Comparison of ENCODE assay signal across 8 cellular contexts in the genomic region with DNA sequence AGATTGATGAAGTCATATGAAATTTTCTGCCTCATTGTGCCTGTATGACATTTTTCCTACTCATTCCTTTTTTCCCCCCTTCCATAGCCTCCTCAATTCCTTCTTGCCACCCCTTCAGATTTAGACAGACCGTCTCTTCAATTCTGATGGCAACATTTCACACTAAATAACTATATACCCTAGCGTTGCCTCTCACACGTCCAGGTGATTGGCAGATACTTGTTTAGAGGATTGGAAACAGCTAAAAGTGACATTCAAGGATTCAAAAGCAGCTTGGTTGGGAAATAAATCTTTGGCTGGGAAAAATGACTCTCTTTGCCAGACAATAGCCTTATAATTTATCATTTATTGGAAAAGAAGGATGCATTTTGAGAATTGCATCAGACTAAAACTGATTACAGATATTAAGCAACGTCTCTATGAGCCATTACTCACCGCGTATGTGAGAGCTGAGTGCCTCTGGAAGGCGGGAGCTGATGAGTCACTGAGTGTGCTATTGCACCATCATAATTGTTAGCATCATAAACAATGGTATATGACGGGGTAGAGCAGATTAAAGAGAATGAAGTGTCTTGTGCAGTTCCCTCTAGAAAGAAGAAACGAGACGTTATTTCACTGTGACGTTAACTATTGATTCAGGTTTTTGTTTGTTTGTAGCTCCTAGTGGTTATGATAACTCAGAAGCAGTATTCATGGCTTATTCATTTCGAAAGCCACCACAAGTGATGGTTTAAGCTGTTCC.
DNase-seq lines count a peak whose midpoint lies in the region; ATAC-seq, FAIRE-seq and TF ChIP-seq lines count a peak whose summit lies in the region.

No MANE protein-coding gene starts in this region.

- H3K27ac ChIP-seq in A549 = peak overlapping the region; percentile 77 to 86

- no peaks in the 10 kb centered on the region for H3K36me3 Mint-ChIP-seq in activated naive CD4-positive, alpha-beta T cell treated with anti-CD3 and anti-CD28 coated beads, Interleukin-2, amount 10 ng/mL, durations not matched to agents 7 days and 5 days

- TF ChIP-seq CTCF in A549 (IDR thresholded peaks at IDR 0.05) = no peak

- peak in 1 of 2 experiments; percentile 65; a peak in 3 of 5 replicates for TF ChIP-seq EP300 in A549 (IDR thresholded peaks at IDR 0.05)

- H3K4me3 ChIP-seq in A549 = 0 out of 3 replicates have a peak overlapping the region, but pooled peaks have one; percentile 12

- H3K4me3 Mint-ChIP-seq in activated naive CD4-positive, alpha-beta T cell treated with anti-CD3 and anti-CD28 coated beads, Interleukin-2, amount 10 ng/mL, durations not matched to agents 7 days and 5 days = no peak overlapping the region

- TF ChIP-seq POLR2A in A549 (IDR thresholded peaks at IDR 0.05; ENCODE audit: low read length) = no peak

- no peaks in the 10 kb centered on the region for H3K9me3 Mint-ChIP-seq in activated naive CD4-positive, alpha-beta T cell treated with anti-CD3 and anti-CD28 coated beads, Interleukin-2, amount 10 ng/mL, durations not matched to agents 7 days and 5 days

- FAIRE-seq in A549 (lab: Jason Lieb, UNC) = peak; percentile 13

- TF ChIP-seq RAD21 in A549 (conservative IDR thresholded peaks at IDR 0.05 in 1 of 2, IDR thresholded peaks at IDR 0.05 in 1 of 2) = no peak

- H3K9me3 ChIP-seq in A549 = no peaks in the 10 kb centered on the region

- CTCF ChIA-PET in A549 (lab: Yijun Ruan, JAX) = no interaction called here
- CTCF ChIA-PET in activated naive CD4-positive, alpha-beta T cell treated with anti-CD3 and anti-CD28 coated beads, Interleukin-2, amount 10 ng/mL, durations not matched to agents 7 days and 5 days (lab: Charles Lee) = no interaction called here

- no peaks in the 10 kb centered on the region for H3K4me1 Mint-ChIP-seq in activated naive CD4-positive, alpha-beta T cell treated with anti-CD3 and anti-CD28 coated beads, Interleukin-2, amount 10 ng/mL, durations not matched to agents 7 days and 5 days

- ATAC-seq in A549 (peak; percentile 91 to 100), GM19467 (IDR thresholded peaks at IDR 0.05; ENCODE audit: unreplicated experiment) (no peak), GM18909 (IDR thresholded peaks at IDR 0.05; ENCODE audit: poor library complexity, unreplicated experiment) (no peak)

- POLR2A ChIA-PET in A549 (lab: Yijun Ruan, JAX) = no interaction called here

- H3K27ac Mint-ChIP-seq in activated naive CD4-positive, alpha-beta T cell treated with anti-CD3 and anti-CD28 coated beads, Interleukin-2, amount 10 ng/mL, durations not matched to agents 7 days and 5 days = no peak overlapping the region

- peaks cover 15% of the 10 kb centered on the region for H3K4me1 ChIP-seq in A549

- peak overlapping the region; percentile 69 for H3K4me2 ChIP-seq in A549

- 7% methylated on average over 12 of the region's 12 CpGs for WGBS in A549 (ENCODE audit: missing lambda C conversion rate)

- peak; percentile 66 to 81 for DNase-seq in A549 (ENCODE audit: low read depth in 1 of 2, low spot score in 1 of 2)
- DNase-seq in HCEC 1CT = peak; percentile 99
- DNase-seq in SIG-M5 (lab: John Stamatoyannopoulos, UW) = peak; percentile 89
- peak; percentile 44 for DNase-seq in foreskin melanocyte
- DNase-seq in activated naive CD4-positive, alpha-beta T cell treated with anti-CD3 and anti-CD28 coated beads, Interleukin-2, amount 10 ng/mL, durations not matched to agents 7 days and 5 days = no peak
- DNase-seq in ureter (ENCODE audit: low spot score) = no peak

- peaks cover 4% of the 10 kb centered on the region for H3K27me3 Mint-ChIP-seq in activated naive CD4-positive, alpha-beta T cell treated with anti-CD3 and anti-CD28 coated beads, Interleukin-2, amount 10 ng/mL, durations not matched to agents 7 days and 5 days

TF ChIP-seq in A549, 52 proteins besides CTCF, POLR2A, EP300 and RAD21:
- no peak for TF ChIP-seq CHD2 (IDR thresholded peaks at IDR 0.05; ENCODE audit: low read length, partially characterized antibody)
- no peak for TF ChIP-seq HOXB13 (CRISPR knock-in tag; IDR thresholded peaks at IDR 0.05; ENCODE audit: low read depth)
- TF ChIP-seq EHMT2 (IDR thresholded peaks at IDR 0.05; ENCODE audit: low read depth) = no peak
- TF ChIP-seq SMC3 (IDR thresholded peaks at IDR 0.05) = 0 out of 3 replicates have a peak, but pooled peaks have one; percentile 13
- TF ChIP-seq, protein P1, sequence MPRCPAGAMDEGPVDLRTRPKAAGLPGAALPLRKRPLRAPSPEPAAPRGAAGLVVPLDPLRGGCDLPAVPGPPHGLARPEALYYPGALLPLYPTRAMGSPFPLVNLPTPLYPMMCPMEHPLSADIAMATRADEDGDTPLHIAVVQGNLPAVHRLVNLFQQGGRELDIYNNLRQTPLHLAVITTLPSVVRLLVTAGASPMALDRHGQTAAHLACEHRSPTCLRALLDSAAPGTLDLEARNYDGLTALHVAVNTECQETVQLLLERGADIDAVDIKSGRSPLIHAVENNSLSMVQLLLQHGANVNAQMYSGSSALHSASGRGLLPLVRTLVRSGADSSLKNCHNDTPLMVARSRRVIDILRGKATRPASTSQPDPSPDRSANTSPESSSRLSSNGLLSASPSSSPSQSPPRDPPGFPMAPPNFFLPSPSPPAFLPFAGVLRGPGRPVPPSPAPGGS (IDR thresholded peaks at IDR 0.05) = peak; percentile 48; the same call in 1 of the 3 replicates
- peak; percentile 96 to 99 for TF ChIP-seq CEBPB (IDR thresholded peaks at IDR 0.05)
- TF ChIP-seq FOSL2 (IDR thresholded peaks at IDR 0.05) = peak; percentile 88
- TF ChIP-seq FOSL2 (CRISPR knock-in tag; IDR thresholded peaks at IDR 0.05) = peak; percentile 94
- TF ChIP-seq, protein P2, sequence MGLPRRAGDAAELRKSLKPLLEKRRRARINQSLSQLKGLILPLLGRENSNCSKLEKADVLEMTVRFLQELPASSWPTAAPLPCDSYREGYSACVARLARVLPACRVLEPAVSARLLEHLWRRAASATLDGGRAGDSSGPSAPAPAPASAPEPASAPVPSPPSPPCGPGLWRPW (IDR thresholded peaks at IDR 0.05) = peak; percentile 94
- TF ChIP-seq, protein P3, sequence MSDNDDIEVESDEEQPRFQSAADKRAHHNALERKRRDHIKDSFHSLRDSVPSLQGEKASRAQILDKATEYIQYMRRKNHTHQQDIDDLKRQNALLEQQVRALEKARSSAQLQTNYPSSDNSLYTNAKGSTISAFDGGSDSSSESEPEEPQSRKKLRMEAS (IDR thresholded peaks at IDR 0.05) = no peak
- peak; percentile 91 for TF ChIP-seq JUNB (IDR thresholded peaks at IDR 0.05)
- TF ChIP-seq, protein P4, sequence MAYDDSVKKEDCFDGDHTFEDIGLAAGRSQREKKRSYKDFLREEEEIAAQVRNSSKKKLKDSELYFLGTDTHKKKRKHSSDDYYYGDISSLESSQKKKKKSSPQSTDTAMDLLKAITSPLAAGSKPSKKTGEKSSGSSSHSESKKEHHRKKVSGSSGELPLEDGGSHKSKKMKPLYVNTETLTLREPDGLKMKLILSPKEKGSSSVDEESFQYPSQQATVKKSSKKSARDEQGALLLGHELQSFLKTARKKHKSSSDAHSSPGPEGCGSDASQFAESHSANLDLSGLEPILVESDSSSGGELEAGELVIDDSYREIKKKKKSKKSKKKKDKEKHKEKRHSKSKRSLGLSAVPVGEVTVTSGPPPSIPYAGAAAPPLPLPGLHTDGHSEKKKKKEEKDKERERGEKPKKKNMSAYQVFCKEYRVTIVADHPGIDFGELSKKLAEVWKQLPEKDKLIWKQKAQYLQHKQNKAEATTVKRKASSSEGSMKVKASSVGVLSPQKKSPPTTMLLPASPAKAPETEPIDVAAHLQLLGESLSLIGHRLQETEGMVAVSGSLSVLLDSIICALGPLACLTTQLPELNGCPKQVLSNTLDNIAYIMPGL (CRISPR knock-in tag; IDR thresholded peaks at IDR 0.05; ENCODE audit: borderline replicate concordance) = no peak
- TF ChIP-seq BHLHE40 (IDR thresholded peaks at IDR 0.05; ENCODE audit: low read depth, low read length) = no peak
- no peak for TF ChIP-seq HDAC2 (IDR thresholded peaks at IDR 0.05)
- TF ChIP-seq KDM5A (IDR thresholded peaks at IDR 0.05) = no peak
- TF ChIP-seq, protein P5, sequence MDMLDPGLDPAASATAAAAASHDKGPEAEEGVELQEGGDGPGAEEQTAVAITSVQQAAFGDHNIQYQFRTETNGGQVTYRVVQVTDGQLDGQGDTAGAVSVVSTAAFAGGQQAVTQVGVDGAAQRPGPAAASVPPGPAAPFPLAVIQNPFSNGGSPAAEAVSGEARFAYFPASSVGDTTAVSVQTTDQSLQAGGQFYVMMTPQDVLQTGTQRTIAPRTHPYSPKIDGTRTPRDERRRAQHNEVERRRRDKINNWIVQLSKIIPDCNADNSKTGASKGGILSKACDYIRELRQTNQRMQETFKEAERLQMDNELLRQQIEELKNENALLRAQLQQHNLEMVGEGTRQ (IDR thresholded peaks at IDR 0.05) = no peak
- TF ChIP-seq RNF2 (IDR thresholded peaks at IDR 0.05; ENCODE audit: borderline replicate concordance, low read depth) = no peak
- no peak for TF ChIP-seq SREBF2 (IDR thresholded peaks at IDR 0.05)
- peak; percentile 65 to 73; a peak in 3 of 5 replicates for TF ChIP-seq JUN (IDR thresholded peaks at IDR 0.05)
- no peak for TF ChIP-seq RCOR1 (IDR thresholded peaks at IDR 0.05; ENCODE audit: low read depth, low read length)
- TF ChIP-seq GATA3 (IDR thresholded peaks at IDR 0.05; ENCODE audit: borderline replicate concordance) = peak; percentile 35; the same call in 1 of the 2 replicates
- no peak for TF ChIP-seq KDM1A (IDR thresholded peaks at IDR 0.05; ENCODE audit: low read depth)
- no peak for TF ChIP-seq HEYL (CRISPR knock-in tag; IDR thresholded peaks at IDR 0.05)
- no peak for TF ChIP-seq RFX5 (IDR thresholded peaks at IDR 0.05)

Comparison
In these comparisons a context has a peak if more than half of its experiments do, and no peak if none do; other contexts are left out.
1. ATAC-seq: peak in A549 (2 of 2); none in GM19467 (single experiment) and GM18909 (single experiment).
2. DNase-seq: peak in A549 (2 of 2), HCEC 1CT (single experiment), SIG-M5 (single experiment) and foreskin melanocyte (single experiment); none in activated naive CD4-positive, alpha-beta T cell treated with anti-CD3 and anti-CD28 coated beads, Interleukin-2, amount 10 ng/mL, durations not matched to agents 7 days and 5 days (single experiment) and ureter (single experiment).